2 cellular contexts compared by ENCODE assay signal in the genomic region with DNA sequence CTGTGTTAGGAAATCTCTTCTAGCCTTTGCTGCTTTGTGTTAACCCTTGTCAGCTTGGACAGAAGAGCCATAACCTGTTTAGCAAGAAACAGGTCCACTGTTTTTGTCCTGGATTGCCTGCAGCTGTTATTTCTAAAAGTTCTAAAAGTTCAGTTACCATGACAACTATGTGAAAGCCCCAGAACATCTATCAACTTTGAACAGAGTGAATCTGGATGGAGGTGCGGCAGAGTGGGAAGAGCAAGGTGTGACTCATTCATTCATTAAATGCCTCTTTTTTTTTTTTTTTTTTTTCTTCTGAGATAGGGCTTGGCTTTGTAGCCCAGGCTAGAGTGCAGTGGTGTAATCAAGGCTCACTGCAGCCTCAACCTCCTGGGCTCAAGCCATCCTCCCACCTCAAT.
TF ChIP-seq lines count a peak whose summit lies in the region.

No MANE protein-coding gene starts in this region.

TF ChIP-seq in H1, 55 proteins besides CTCF, POLR2A, EP300 and RAD21:
- no peak for TF ChIP-seq TAF1 (IDR thresholded peaks at IDR 0.05; ENCODE audit: low read depth, low read length)
- no peak for TF ChIP-seq FOSL1 (IDR thresholded peaks at IDR 0.05; ENCODE audit: insufficient read depth, low read depth, low read length)
- TF ChIP-seq EZH2 (IDR thresholded peaks at IDR 0.05; ENCODE audit: low read depth, low read length, severe bottlenecking): no peak
- no peak for TF ChIP-seq MAFK (IDR thresholded peaks at IDR 0.05; ENCODE audit: low read depth, low read length)
- TF ChIP-seq TAF7 (optimal IDR thresholded peaks at IDR 0.05; ENCODE audit: borderline replicate concordance, low read depth, low read length): no peak
- no peak for TF ChIP-seq KDM4A (IDR thresholded peaks at IDR 0.05; ENCODE audit: low read depth, low read length, severe bottlenecking)
- no peak for TF ChIP-seq HDAC2 (IDR thresholded peaks at IDR 0.05; ENCODE audit: borderline replicate concordance in 1 of 2, low read depth in 2 of 2, low read length in 2 of 2)
- no peak for TF ChIP-seq PHF8 (conservative IDR thresholded peaks at IDR 0.05; ENCODE audit: low read depth, low read length)
- no peak for TF ChIP-seq CHD2 (IDR thresholded peaks at IDR 0.05; ENCODE audit: low read length)
TF ChIP-seq in H1: peak in this region for 0.

TF ChIP-seq in neural cell, 6 proteins besides CTCF, POLR2A, EP300 and RAD21:
- no peak for TF ChIP-seq EZH2 (IDR thresholded peaks at IDR 0.05; ENCODE audit: borderline replicate concordance, insufficient read depth, low read length, poor library complexity, severe bottlenecking)
- TF ChIP-seq, protein P1, sequence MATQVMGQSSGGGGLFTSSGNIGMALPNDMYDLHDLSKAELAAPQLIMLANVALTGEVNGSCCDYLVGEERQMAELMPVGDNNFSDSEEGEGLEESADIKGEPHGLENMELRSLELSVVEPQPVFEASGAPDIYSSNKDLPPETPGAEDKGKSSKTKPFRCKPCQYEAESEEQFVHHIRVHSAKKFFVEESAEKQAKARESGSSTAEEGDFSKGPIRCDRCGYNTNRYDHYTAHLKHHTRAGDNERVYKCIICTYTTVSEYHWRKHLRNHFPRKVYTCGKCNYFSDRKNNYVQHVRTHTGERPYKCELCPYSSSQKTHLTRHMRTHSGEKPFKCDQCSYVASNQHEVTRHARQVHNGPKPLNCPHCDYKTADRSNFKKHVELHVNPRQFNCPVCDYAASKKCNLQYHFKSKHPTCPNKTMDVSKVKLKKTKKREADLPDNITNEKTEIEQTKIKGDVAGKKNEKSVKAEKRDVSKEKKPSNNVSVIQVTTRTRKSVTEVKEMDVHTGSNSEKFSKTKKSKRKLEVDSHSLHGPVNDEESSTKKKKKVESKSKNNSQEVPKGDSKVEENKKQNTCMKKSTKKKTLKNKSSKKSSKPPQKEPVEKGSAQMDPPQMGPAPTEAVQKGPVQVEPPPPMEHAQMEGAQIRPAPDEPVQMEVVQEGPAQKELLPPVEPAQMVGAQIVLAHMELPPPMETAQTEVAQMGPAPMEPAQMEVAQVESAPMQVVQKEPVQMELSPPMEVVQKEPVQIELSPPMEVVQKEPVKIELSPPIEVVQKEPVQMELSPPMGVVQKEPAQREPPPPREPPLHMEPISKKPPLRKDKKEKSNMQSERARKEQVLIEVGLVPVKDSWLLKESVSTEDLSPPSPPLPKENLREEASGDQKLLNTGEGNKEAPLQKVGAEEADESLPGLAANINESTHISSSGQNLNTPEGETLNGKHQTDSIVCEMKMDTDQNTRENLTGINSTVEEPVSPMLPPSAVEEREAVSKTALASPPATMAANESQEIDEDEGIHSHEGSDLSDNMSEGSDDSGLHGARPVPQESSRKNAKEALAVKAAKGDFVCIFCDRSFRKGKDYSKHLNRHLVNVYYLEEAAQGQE (IDR thresholded peaks at IDR 0.05; ENCODE audit: borderline replicate concordance): no peak
- TF ChIP-seq TAF1 (IDR thresholded peaks at IDR 0.05; ENCODE audit: low read depth): no peak
